Comparison of ENCODE assay signal across 1 cellular context in genomic region chr11:10898763-10899541, GRCh38.
A peak's percentile ranks its signal among the peaks of the same experiment; 100 is the strongest.
TF ChIP-seq lines count a peak whose summit lies in the region.

No MANE protein-coding gene starts in this region.

TF ChIP-seq in K562, 482 proteins besides CTCF, POLR2A, EP300 and RAD21 (continued from another document and continues in another):
- 0 out of 2 replicates have a peak, but pooled peaks have one; percentile 2 for TF ChIP-seq HMBOX1 (IDR thresholded peaks at IDR 0.05)
- TF ChIP-seq CHD1 (IDR thresholded peaks at IDR 0.05; ENCODE audit: low read length): peak; percentile 42
- peak; percentile 36 for TF ChIP-seq SAP30 (IDR thresholded peaks at IDR 0.05; ENCODE audit: borderline replicate concordance, insufficient read depth, low read depth, low read length, poor library complexity, severe bottlenecking)
- TF ChIP-seq PHF8 (IDR thresholded peaks at IDR 0.05; ENCODE audit: borderline replicate concordance, low read length): 0 out of 2 replicates have a peak, but pooled peaks have one; percentile 15
- TF ChIP-seq POLR2AphosphoS2 (IDR thresholded peaks at IDR 0.05; ENCODE audit: low read length): no peak
- TF ChIP-seq SUPT5H (IDR thresholded peaks at IDR 0.05): peak; percentile 53; the same call in 1 of the 2 replicates
- 0 out of 2 replicates have a peak, but pooled peaks have one; percentile 22 for TF ChIP-seq TOE1 (IDR thresholded peaks at IDR 0.05; ENCODE audit: borderline replicate concordance)
- TF ChIP-seq TOE1 (CRISPR knock-in tag; IDR thresholded peaks at IDR 0.05; ENCODE audit: borderline replicate concordance, low read depth): no peak
- TF ChIP-seq AFF4 (CRISPR knock-in tag; IDR thresholded peaks at IDR 0.05): 0 out of 2 replicates have a peak, but pooled peaks have one; percentile 2
- TF ChIP-seq ZBTB1 (CRISPR knock-in tag; IDR thresholded peaks at IDR 0.05; ENCODE audit: borderline replicate concordance, low read depth): 0 out of 2 replicates have a peak, but pooled peaks have one; percentile 21
- TF ChIP-seq MGA (IDR thresholded peaks at IDR 0.05): 0 out of 2 replicates have a peak, but pooled peaks have one; percentile 25
- TF ChIP-seq MYC (IDR thresholded peaks at IDR 0.05; ENCODE audit: low read depth, low read length): peak; percentile 27; the same call in 1 of the 2 replicates
- no peak for TF ChIP-seq MYC (CRISPR knock-in tag; IDR thresholded peaks at IDR 0.05; ENCODE audit: borderline replicate concordance, low read depth)
- TF ChIP-seq MTA1 (IDR thresholded peaks at IDR 0.05; ENCODE audit: borderline replicate concordance): peak; percentile 19; the same call in 1 of the 2 replicates
- no peak for TF ChIP-seq MBD2 (IDR thresholded peaks at IDR 0.05; ENCODE audit: borderline replicate concordance, low read depth)
- no peak for TF ChIP-seq NR4A1 (CRISPR knock-in tag; IDR thresholded peaks at IDR 0.05)
- TF ChIP-seq NR4A1 (tag; IDR thresholded peaks at IDR 0.05): peak; percentile 20; the same call in 1 of the 2 replicates
- TF ChIP-seq NFRKB (IDR thresholded peaks at IDR 0.05; ENCODE audit: low read depth): peak; percentile 65; the same call in 1 of the 2 replicates
- peak; percentile 24 for TF ChIP-seq DACH1 (IDR thresholded peaks at IDR 0.05; ENCODE audit: partially characterized antibody)
- TF ChIP-seq ARID4B (CRISPR knock-in tag; IDR thresholded peaks at IDR 0.05): 0 out of 2 replicates have a peak, but pooled peaks have one; percentile 17
- TF ChIP-seq ATF2 (CRISPR knock-in tag; IDR thresholded peaks at IDR 0.05): no peak
- TF ChIP-seq ZBTB7A (IDR thresholded peaks at IDR 0.05; ENCODE audit: borderline replicate concordance, control insufficient read depth, low read depth, low read length): 0 out of 2 replicates have a peak, but pooled peaks have one; percentile 7
- no peak for TF ChIP-seq ARID3A (IDR thresholded peaks at IDR 0.05; ENCODE audit: borderline replicate concordance, low read depth, low read length)
- 0 out of 2 replicates have a peak, but pooled peaks have one; percentile 10 for TF ChIP-seq GABPB1 (CRISPR knock-in tag; IDR thresholded peaks at IDR 0.05)
- no peak for TF ChIP-seq HDAC2 (IDR thresholded peaks at IDR 0.05)
- TF ChIP-seq MTF1 (CRISPR knock-in tag; IDR thresholded peaks at IDR 0.05; ENCODE audit: borderline replicate concordance): 0 out of 2 replicates have a peak, but pooled peaks have one; percentile 20
- TF ChIP-seq POLR2B (IDR thresholded peaks at IDR 0.05; ENCODE audit: low read depth, partially characterized antibody): peak; percentile 27
- peak; percentile 64 for TF ChIP-seq MXI1 (IDR thresholded peaks at IDR 0.05; ENCODE audit: low read depth, low read length)
